ENCODE assay signal across 1 cellular context in the genomic region with DNA sequence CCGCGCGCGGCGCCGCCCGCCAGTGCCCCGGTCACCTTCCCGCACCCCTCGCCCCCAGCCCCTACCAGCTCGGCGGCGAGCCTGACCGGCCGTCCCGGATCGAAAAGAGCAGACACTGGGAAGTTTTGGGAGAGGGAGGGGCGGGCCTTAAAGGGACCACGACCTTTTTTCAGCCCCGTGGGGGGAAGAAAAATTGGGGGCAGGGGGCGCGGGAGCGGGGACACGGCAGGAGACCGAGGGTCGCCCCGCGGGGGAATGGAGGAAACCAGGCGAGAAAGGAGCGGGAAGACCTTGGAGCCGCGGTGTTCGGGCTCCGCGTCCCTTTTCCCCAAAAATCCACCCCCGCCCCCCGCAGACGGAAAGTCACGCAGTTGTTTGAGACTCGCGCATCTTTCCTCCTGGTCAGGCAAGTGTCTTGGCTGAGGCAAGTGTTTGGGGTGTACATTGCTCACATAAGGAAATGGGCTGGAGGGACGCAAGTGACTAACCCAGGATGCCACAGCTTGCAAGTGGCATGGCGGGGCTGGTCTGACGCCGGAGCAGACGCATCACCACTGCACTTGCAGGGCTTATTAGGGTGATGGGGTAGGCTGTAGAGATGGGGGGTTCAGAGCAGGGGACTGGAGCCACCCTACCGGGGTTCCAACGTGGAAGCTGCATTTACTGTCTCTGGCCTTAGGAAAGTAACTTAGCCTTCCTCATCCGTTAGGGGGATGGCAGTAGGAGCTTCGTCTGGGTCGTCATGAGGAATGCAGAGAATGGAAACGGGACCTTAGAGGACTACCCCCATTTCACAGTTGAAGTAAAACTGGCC.
A peak's percentile ranks its signal among the peaks of the same experiment; 100 is the strongest.
TF ChIP-seq lines count a peak whose summit lies in the region.

No MANE protein-coding gene starts in this region.

TF ChIP-seq in HepG2, 621 proteins besides CTCF, POLR2A, EP300 and RAD21 (continued from another document):
- TF ChIP-seq ZNF253 (CRISPR knock-in tag; IDR thresholded peaks at IDR 0.05; ENCODE audit: borderline replicate concordance) (0 out of 2 replicates have a peak, but pooled peaks have one; percentile 8), ARHGAP35 (CRISPR knock-in tag; IDR thresholded peaks at IDR 0.05; ENCODE audit: borderline replicate concordance) (0 out of 2 replicates have a peak, but pooled peaks have one; percentile 59), ZNF670 (CRISPR knock-in tag; IDR thresholded peaks at IDR 0.05; ENCODE audit: borderline replicate concordance) (no peak)
TF ChIP-seq in HepG2: peak in this region for 61.
